Comparison of ENCODE assay signal across 11 cellular contexts in genomic region chr1:10803971-10804820, GRCh38. TPM values are rescaled to one million over a fixed set of nuclear protein-coding genes. Genes with fewer than 3 reads are reported as not detected.
DNase-seq lines count a peak whose midpoint lies in the region; ATAC-seq and TF ChIP-seq lines count a peak whose summit lies in the region.
"Had no signal": no experiment of that assay in that cellular context is flagged by ENCODE, and none has a peak within 500 bp of the region (broad histone marks: within the 10 kb centered on the region; RNA-seq: fewer than 3 reads in every experiment).

No MANE protein-coding gene starts in this region.

- H3K27ac ChIP-seq in left ventricle myocardium inferior (replicated peaks) (no peak overlapping the region), Panc1 (ENCODE audit: low read length) (no peak overlapping the region), upper lobe of right lung (peak overlapping the region; percentile 48)
- H3K27ac ChIP-seq: neutrophil, SJSA1 had no signal

- ATAC-seq in Right ventricle myocardium superior (ENCODE audit: poor library complexity) (peak; percentile 31), Panc1 (peak; percentile 70), upper lobe of right lung (peak; percentile 93), HG03439 (IDR thresholded peaks at IDR 0.05; ENCODE audit: unreplicated experiment) (no peak)

- intact Hi-C loops in Right ventricle myocardium superior (cut with DNase I), result no loop called here
- intact Hi-C loops in left ventricle myocardium inferior (cut with micrococcal nuclease), result no loop called here
- intact Hi-C loops in Panc1 (cut with micrococcal nuclease; ENCODE audit: unreplicated experiment), result no loop called here
- intact Hi-C loops in upper lobe of right lung (cut with DNase I), result no loop called here

- H3K9me3 ChIP-seq in left ventricle myocardium inferior (replicated peaks) (no peaks in the 10 kb centered on the region), Panc1 (ENCODE audit: control insufficient read depth, insufficient read depth, low read depth, low read length) (no peaks in the 10 kb centered on the region), upper lobe of right lung (no peaks in the 10 kb centered on the region)
- H3K9me3 ChIP-seq: neutrophil, SJSA1 had no signal

- H3K4me1 ChIP-seq in left ventricle myocardium inferior (no peaks in the 10 kb centered on the region), Panc1 (ENCODE audit: control insufficient read depth, insufficient read depth, low read length) (peaks cover 13% of the 10 kb centered on the region), upper lobe of right lung (no peaks in the 10 kb centered on the region)
- H3K4me1 ChIP-seq: SJSA1 had no signal

- POLR2A ChIA-PET in Panc1 (lab: Charles Lee), result no interaction called here

- H3K4me3 ChIP-seq in left ventricle myocardium inferior, result no peak overlapping the region
- peak overlapping the region in 1 of 2 experiments; percentile 4; a peak in 1 of 4 replicates for H3K4me3 ChIP-seq in Panc1 (ENCODE audit: low read depth in 2 of 2, low read length in 2 of 2)
- H3K4me3 ChIP-seq in upper lobe of right lung, result no peak overlapping the region
- H3K4me3 ChIP-seq: SJSA1 had no signal

- BruUV-seq in Panc1 (replicated peaks; lab: Mats Ljungman, UMichigan), result no TSS peak

- TF ChIP-seq CTCF in left ventricle myocardium inferior (IDR thresholded peaks at IDR 0.05; ENCODE audit: borderline replicate concordance) (no peak), Panc1 (IDR thresholded peaks at IDR 0.05) (no peak), upper lobe of right lung (IDR thresholded peaks at IDR 0.05) (no peak)

- H3K27me3 ChIP-seq in left ventricle myocardium inferior (ENCODE audit: low read depth), result peaks cover 45% of the 10 kb centered on the region
- H3K27me3 ChIP-seq in Panc1 (ENCODE audit: control insufficient read depth, insufficient read depth, low read length), result no peaks in the 10 kb centered on the region
- H3K27me3 ChIP-seq in upper lobe of right lung, result no peaks in the 10 kb centered on the region

- DNase-seq in Right ventricle myocardium superior (no peak), left ventricle myocardium inferior (no peak), Panc1 (ENCODE audit: low read depth, low spot score) (no peak), iPS-NIHi7 (ENCODE audit: extremely low spot score) (peak; percentile 50), upper lobe of right lung (peak; percentile 84), UCSD-AML1 (lab: John Stamatoyannopoulos, UW; ENCODE audit: unreplicated experiment) (no peak)
- no peak for DNase-seq in effector CD8-positive, alpha-beta T cell (lab: John Stamatoyannopoulos, UW)
- DNase-seq: NCI-H1694 had no signal

- CTCF ChIA-PET in Panc1 (lab: Charles Lee), result interaction anchor here (0.6 to 0.7 kb wide), 2 partner anchors 8 to 54 kb away, joined by 3 to 4 read pairs; partner anchors contain the start of gene CASZ1

- in situ Hi-C loops in Panc1 (cut with HindIII; ENCODE audit: low pct_unique_long_range_greater_than_20kb, low sequenced_read_pairs), result no loop called here

- H3K36me3 ChIP-seq in left ventricle myocardium inferior, result no peaks in the 10 kb centered on the region
- H3K36me3 ChIP-seq in Panc1 (ENCODE audit: control insufficient read depth, insufficient read depth, low read length), result no peaks in the 10 kb centered on the region
- H3K36me3 ChIP-seq in upper lobe of right lung, result no peaks in the 10 kb centered on the region
- H3K36me3 ChIP-seq: neutrophil, SJSA1 had no signal

RNA-seq across cellular contexts. Expression of gene CASZ1, which starts 7.8 kb away (rescaled TPM):
- 50.3 TPM for total RNA-seq in Right ventricle myocardium superior
- 56.3 TPM for total RNA-seq in left ventricle myocardium inferior
- total RNA-seq in Panc1 (2021; ENCODE audit: unreplicated experiment), result 27.8 TPM
- polyA plus RNA-seq in Panc1 (2012; ENCODE audit: insufficient read length), result 15.3 TPM
- total RNA-seq in upper lobe of right lung, result 63.6 TPM

Comparison
In these comparisons a context has a peak if more than half of its experiments do, and no peak if none do; other contexts are left out.
1. DNase-seq: peak in iPS-NIHi7 (single experiment) and upper lobe of right lung (single experiment); none in Right ventricle myocardium superior (single experiment), left ventricle myocardium inferior (single experiment), Panc1 (single experiment), effector CD8-positive, alpha-beta T cell (single experiment) and UCSD-AML1 (single experiment).